ENCODE assay signal across 8 cellular contexts in the genomic region with DNA sequence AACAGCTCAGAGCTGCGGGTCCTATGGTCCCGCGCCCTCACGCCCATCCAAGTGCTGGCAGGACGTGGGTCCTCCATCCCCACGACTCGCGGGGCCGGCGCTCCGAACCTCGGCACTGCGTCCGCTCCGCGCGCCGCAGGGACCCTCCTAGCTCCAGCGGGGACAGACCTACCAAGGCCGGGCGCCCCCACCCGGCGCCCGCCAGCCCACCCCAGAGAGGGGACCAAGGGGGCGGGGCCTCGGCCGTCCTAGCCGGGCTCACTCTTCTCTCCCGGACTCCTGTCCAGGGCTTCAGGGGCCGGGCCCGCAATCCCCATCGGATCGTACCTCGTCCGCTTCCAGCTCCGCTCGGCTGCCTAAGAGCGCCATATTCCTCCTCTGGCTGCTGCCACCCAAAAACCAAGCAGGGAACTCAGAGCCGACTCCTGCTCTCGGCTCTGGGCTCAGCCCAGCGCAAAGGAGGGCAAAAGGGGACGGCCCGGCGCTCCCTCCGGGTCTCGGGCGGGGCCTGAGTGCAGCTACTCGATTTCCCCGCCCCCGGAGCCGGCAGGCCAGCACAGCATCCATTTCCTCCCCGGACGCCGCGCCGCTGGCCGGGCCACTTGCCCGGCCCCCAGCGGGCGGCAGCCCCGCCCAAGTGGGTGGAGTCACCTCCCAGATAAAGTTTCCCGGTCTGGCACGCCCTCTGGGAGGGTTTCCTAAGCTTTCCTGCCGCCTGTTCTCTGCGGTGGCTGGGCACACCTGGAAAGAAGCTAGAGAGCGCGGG. TPM values are rescaled to one million over a fixed set of nuclear protein-coding genes. Genes with fewer than 3 reads are reported as not detected.
DNase-seq lines count a peak whose midpoint lies in the region; ATAC-seq and TF ChIP-seq lines count a peak whose summit lies in the region.

A gene (minus strand): TSS at position 460 of the 766 bp plus-strand sequence. CDS start 91 bp downstream, at position 369.

- no peaks in the 10 kb centered on the region for H3K27me3 ChIP-seq in CD4-positive, alpha-beta memory T cell (ENCODE audit: insufficient read depth, low read length)

- peak; percentile 94 for ATAC-seq in GM19452 (IDR thresholded peaks at IDR 0.05; ENCODE audit: unreplicated experiment)
- peak; percentile 97 for ATAC-seq in HG03571 (IDR thresholded peaks at IDR 0.05; ENCODE audit: unreplicated experiment)
- ATAC-seq in activated CD8-positive, alpha-beta memory T cell treated with anti-CD3 and anti-CD28 coated beads, Interleukin-2, amount 10 ng/mL, durations not matched to agents 7 days and 5 days, result peak; percentile 93

- no peak for TF ChIP-seq CTCF in endothelial cell (IDR thresholded peaks at IDR 0.05; ENCODE audit: unreplicated experiment)

- H3K4me3 Mint-ChIP-seq in CD4-positive, alpha-beta memory T cell, result peak within 1 kb of the TSS; percentile 94 to 99 (median 98)
- H3K4me3 Mint-ChIP-seq in activated CD8-positive, alpha-beta memory T cell treated with anti-CD3 and anti-CD28 coated beads, Interleukin-2, amount 10 ng/mL, durations not matched to agents 7 days and 5 days, result peak within 1 kb of the TSS; percentile 99
- peak within 1 kb of the TSS; percentile 93 for H3K4me3 Mint-ChIP-seq in endothelial cell (ENCODE audit: unreplicated experiment)

- H3K9me3 Mint-ChIP-seq in CD4-positive, alpha-beta memory T cell, result peaks cover 0 to 1% (median 0%) of the 10 kb centered on the region in 8 donors
- H3K9me3 Mint-ChIP-seq in activated CD8-positive, alpha-beta memory T cell treated with anti-CD3 and anti-CD28 coated beads, Interleukin-2, amount 10 ng/mL, durations not matched to agents 7 days and 5 days (ENCODE audit: low read depth), result no peaks in the 10 kb centered on the region
- no peaks in the 10 kb centered on the region for H3K9me3 Mint-ChIP-seq in endothelial cell (ENCODE audit: unreplicated experiment)

- H3K9me3 ChIP-seq in CD4-positive, alpha-beta memory T cell (ENCODE audit: control insufficient read depth in 1 of 2, low read length in 2 of 2), result no peaks in the 10 kb centered on the region
- no peaks in the 10 kb centered on the region for H3K9me3 ChIP-seq in mesodermal cell (ENCODE audit: control insufficient read depth, low read length)

- H3K4me1 ChIP-seq in CD4-positive, alpha-beta memory T cell (ENCODE audit: insufficient read depth, low read length), result peaks cover 48% of the 10 kb centered on the region
- H3K4me1 ChIP-seq in mesodermal cell (ENCODE audit: control insufficient read depth, insufficient read depth, low read length, poor library complexity, severe bottlenecking), result peaks cover 4% of the 10 kb centered on the region

- POLR2A ChIA-PET in CD4-positive, alpha-beta memory T cell (lab: Charles Lee; ENCODE audit: partially characterized antibody), result interaction anchor here (0.6 to 9.7 kb wide), 11 partner anchors 11 to 246 kb away, joined by 3 to 197 read pairs (median 3); a partner anchor contains a TSS

- H3K27ac Mint-ChIP-seq in CD4-positive, alpha-beta memory T cell, result peak within 1 kb of the TSS; percentile 74 to 97 (median 96)
- H3K27ac Mint-ChIP-seq in activated CD8-positive, alpha-beta memory T cell treated with anti-CD3 and anti-CD28 coated beads, Interleukin-2, amount 10 ng/mL, durations not matched to agents 7 days and 5 days, result peak within 1 kb of the TSS; percentile 97
- no peak within 1 kb of the TSS for H3K27ac Mint-ChIP-seq in endothelial cell (ENCODE audit: unreplicated experiment)

- H3K27me3 Mint-ChIP-seq in CD4-positive, alpha-beta memory T cell, result no peaks in the 10 kb centered on the region
- no peaks in the 10 kb centered on the region for H3K27me3 Mint-ChIP-seq in activated CD8-positive, alpha-beta memory T cell treated with anti-CD3 and anti-CD28 coated beads, Interleukin-2, amount 10 ng/mL, durations not matched to agents 7 days and 5 days
- H3K27me3 Mint-ChIP-seq in endothelial cell (ENCODE audit: unreplicated experiment), result peaks cover 5% of the 10 kb centered on the region

- intact Hi-C loops in CD4-positive, alpha-beta memory T cell (cut with micrococcal nuclease), result loop anchor here (1.0 to 5.0 kb wide), 4 partner anchors 8 to 205 kb away; a partner anchor contains a TSS

- H3K4me1 Mint-ChIP-seq in CD4-positive, alpha-beta memory T cell, result peaks cover 38 to 62% (median 50%) of the 10 kb centered on the region in 4 donors
- peaks cover 43% of the 10 kb centered on the region for H3K4me1 Mint-ChIP-seq in activated CD8-positive, alpha-beta memory T cell treated with anti-CD3 and anti-CD28 coated beads, Interleukin-2, amount 10 ng/mL, durations not matched to agents 7 days and 5 days
- peaks cover 7% of the 10 kb centered on the region for H3K4me1 Mint-ChIP-seq in endothelial cell (ENCODE audit: unreplicated experiment)

- peak within 1 kb of the TSS; percentile 72 for H3K4me3 ChIP-seq in CD4-positive, alpha-beta memory T cell (ENCODE audit: low read length in 2 of 2)
- peak within 1 kb of the TSS; percentile 74 for H3K4me3 ChIP-seq in mesodermal cell (ENCODE audit: extremely low read depth, insufficient read depth, low read length, poor library complexity, severe bottlenecking)

- CTCF ChIA-PET in CD4-positive, alpha-beta memory T cell (lab: Charles Lee; ENCODE audit: partially characterized antibody), result interaction anchor here (0.6 to 10.9 kb wide), 8 partner anchors 12 to 204 kb away, joined by 3 to 120 read pairs (median 4); a partner anchor contains a TSS
- CTCF ChIA-PET in activated CD8-positive, alpha-beta memory T cell treated with anti-CD3 and anti-CD28 coated beads, Interleukin-2, amount 10 ng/mL, durations not matched to agents 7 days and 5 days (lab: Charles Lee), result interaction anchor here (0.8 to 6.9 kb wide), 3 partner anchors 9 to 116 kb away, joined by 3 to 46 read pairs (median 4); a partner anchor contains a TSS

- peak; percentile 66 to 80 (median 69) for DNase-seq in CD4-positive, alpha-beta memory T cell
- peak; percentile 92 for DNase-seq in NCI-H82 (lab: John Stamatoyannopoulos, UW)
- peak; percentile 92 for DNase-seq in activated CD8-positive, alpha-beta memory T cell treated with anti-CD3 and anti-CD28 coated beads, Interleukin-2, amount 10 ng/mL, durations not matched to agents 7 days and 5 days
- DNase-seq in endothelial cell (ENCODE audit: low spot score), result peak; percentile 95
- DNase-seq in stimulated activated CD8-positive, alpha-beta memory T cell treated with anti-CD3 and anti-CD28 coated beads, Interleukin-15, amount 100 ng/mL, for 1 hour (ENCODE audit: low read depth), result peak; percentile 49

- H3K36me3 Mint-ChIP-seq in CD4-positive, alpha-beta memory T cell, result peaks cover 0 to 4% of the 10 kb centered on the region in 2 donors
- peaks cover 8% of the 10 kb centered on the region for H3K36me3 Mint-ChIP-seq in activated CD8-positive, alpha-beta memory T cell treated with anti-CD3 and anti-CD28 coated beads, Interleukin-2, amount 10 ng/mL, durations not matched to agents 7 days and 5 days
- no peaks in the 10 kb centered on the region for H3K36me3 Mint-ChIP-seq in endothelial cell (ENCODE audit: low read depth, unreplicated experiment)

- peak within 1 kb of the TSS; percentile 74 for H3K27ac ChIP-seq in CD4-positive, alpha-beta memory T cell (ENCODE audit: low read depth, low read length)
- H3K27ac ChIP-seq in mesodermal cell (ENCODE audit: low read depth, low read length, severe bottlenecking), result peak within 1 kb of the TSS; percentile 75

- 0 to 1% methylated on average over 27 to 55 of the region's 67 CpGs for WGBS in mesodermal cell (ENCODE audit: insufficient coverage in 2 of 2), 2 experiments

- H3K36me3 ChIP-seq in CD4-positive, alpha-beta memory T cell (ENCODE audit: insufficient read depth, low read length), result no peaks in the 10 kb centered on the region
- no peaks in the 10 kb centered on the region for H3K36me3 ChIP-seq in mesodermal cell (ENCODE audit: control insufficient read depth, insufficient read depth, low read length)

RNA-seq across cellular contexts. Expression of the gene that starts here (rescaled TPM):
- total RNA-seq in CD4-positive, alpha-beta memory T cell, result 10 to 100 TPM; 29.0 to 30.2 TPM
- polyA plus RNA-seq in CD4-positive, alpha-beta memory T cell, result 10 to 100 TPM; 10.5 to 10.8 TPM
- 10 to 100 TPM; 16.2 to 34.3 TPM for total RNA-seq in activated CD8-positive, alpha-beta memory T cell treated with anti-CD3 and anti-CD28 coated beads, Interleukin-2, amount 10 ng/mL, durations not matched to agents 7 days and 5 days
- 10.3 TPM for total RNA-seq in endothelial cell (ENCODE audit: unreplicated experiment)
- polyA plus RNA-seq in mesodermal cell (2013, experiment 1 of 2), result 6.7 TPM
- polyA plus RNA-seq in mesodermal cell (2013, experiment 2 of 2), result 5.7 TPM

Comparison
In these comparisons a context has a peak if more than half of its experiments do, and no peak if none do; other contexts are left out.
1. Peak in every context shown above with its lines: DNase-seq, ATAC-seq, H3K4me3 ChIP-seq and H3K27ac ChIP-seq.